ENCODE assay signal across 23 cellular contexts in the genomic region with DNA sequence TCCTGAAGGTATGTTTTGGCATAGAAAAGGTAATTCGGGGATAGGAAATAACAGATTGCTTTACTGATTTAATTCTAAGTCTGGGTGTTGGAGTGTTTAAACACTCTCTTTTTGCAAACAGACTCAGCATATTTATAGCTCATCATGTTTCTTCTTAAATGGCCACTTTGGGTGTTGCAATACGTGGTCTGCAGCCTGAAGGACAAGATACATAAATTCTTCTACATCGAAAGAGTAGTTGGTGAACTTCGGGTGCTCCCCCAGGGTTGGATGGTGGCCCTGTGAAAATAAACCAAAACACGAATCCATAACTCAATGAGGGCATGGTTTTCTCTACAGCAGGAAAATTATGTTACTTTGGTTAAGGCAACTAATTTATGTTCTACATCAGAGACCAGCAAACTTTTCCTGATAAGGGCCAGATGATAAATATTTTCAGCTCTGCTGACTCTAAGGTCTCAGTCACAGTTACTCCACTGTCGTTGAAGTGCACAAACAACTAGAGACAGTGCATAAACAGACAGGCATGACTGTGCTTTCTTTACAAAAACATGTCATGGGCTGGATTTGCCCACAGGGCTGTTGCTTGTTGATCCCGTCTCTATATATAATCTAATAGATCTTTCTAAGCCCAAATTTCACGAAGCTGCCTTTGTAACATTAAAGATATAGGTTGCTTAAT. TPM values are rescaled to one million over a fixed set of nuclear protein-coding genes. Genes with fewer than 3 reads are reported as not detected.
A peak's percentile ranks its signal among the peaks of the same experiment; 100 is the strongest.
DNase-seq lines count a peak whose midpoint lies in the region; ATAC-seq, FAIRE-seq and TF ChIP-seq lines count a peak whose summit lies in the region.
"Had no signal": no experiment of that assay in that cellular context is flagged by ENCODE, and none has a peak within 500 bp of the region (broad histone marks: within the 10 kb centered on the region; RNA-seq: fewer than 3 reads in every experiment).

No MANE protein-coding gene starts in this region.

- H3K4me1 ChIP-seq in astrocyte (ENCODE audit: insufficient read depth, low read length) = no peaks in the 10 kb centered on the region
- H3K4me1 ChIP-seq in CD8-positive, alpha-beta T cell (ENCODE audit: insufficient read depth, low read length) = no peaks in the 10 kb centered on the region

- H3K4me1 Mint-ChIP-seq in astrocyte (ENCODE audit: low read depth, unreplicated experiment) = no peaks in the 10 kb centered on the region
- H3K4me1 Mint-ChIP-seq in CD8-positive, alpha-beta T cell (ENCODE audit: low read depth) = no peaks in the 10 kb centered on the region
- H3K4me1 Mint-ChIP-seq: CD4-positive, alpha-beta memory T cell; H9 had no signal

- intact Hi-C loops in CD8-positive, alpha-beta T cell (cut with DNase I, micrococcal nuclease) = no loop called here

- H2AFZ ChIP-seq in astrocyte (ENCODE audit: low read depth, low read length) = no peak overlapping the region

- no peak overlapping the region for H3K4me2 ChIP-seq in astrocyte (ENCODE audit: low read length)
- H3K4me2 ChIP-seq: BLaER1 had no signal

- no peaks in the 10 kb centered on the region for H3K9me3 ChIP-seq in astrocyte (ENCODE audit: insufficient read depth, low read depth, low read length)
- H3K9me3 ChIP-seq in CD8-positive, alpha-beta T cell (ENCODE audit: low read length) = no peaks in the 10 kb centered on the region
- H3K9me3 ChIP-seq: BLaER1 had no signal

- H3K27ac ChIP-seq in astrocyte (ENCODE audit: low read depth, low read length) = no peak overlapping the region
- H3K27ac ChIP-seq in CD8-positive, alpha-beta T cell (ENCODE audit: low read depth, low read length) = no peak overlapping the region
- H3K27ac ChIP-seq: 22Rv1, BLaER1 had no signal

- no peaks in the 10 kb centered on the region for H3K79me2 ChIP-seq in astrocyte (ENCODE audit: insufficient read depth, low read length)

- POLR2A ChIA-PET in CD8-positive, alpha-beta T cell (lab: Charles Lee) = no interaction called here

- H3K27ac Mint-ChIP-seq in astrocyte (ENCODE audit: unreplicated experiment) = peak overlapping the region; percentile 30
- no peak overlapping the region for H3K27ac Mint-ChIP-seq in CD8-positive, alpha-beta T cell
- H3K27ac Mint-ChIP-seq: CD4-positive, alpha-beta memory T cell; H9 had no signal

- H3K36me3 ChIP-seq in astrocyte (ENCODE audit: insufficient read depth, low read length) = peaks cover 50% of the 10 kb centered on the region
- peaks cover 7% of the 10 kb centered on the region for H3K36me3 ChIP-seq in CD8-positive, alpha-beta T cell (ENCODE audit: insufficient read depth, low read length)

- DNase-seq in NOMO-1 treated with DMSO at 0.1 percent for 48 hours (lab: John Stamatoyannopoulos, UW; ENCODE audit: unreplicated experiment) = peak; percentile 11
- DNase-seq in NOMO-1 (lab: John Stamatoyannopoulos, UW; ENCODE audit: unreplicated experiment in 2 of 2) = no peak
- DNase-seq in astrocyte (ENCODE audit: low read depth) = no peak
- peak; percentile 11 for DNase-seq in iris pigment epithelial cell (ENCODE audit: low read depth)
- DNase-seq in CD8-positive, alpha-beta T cell = no peak
- DNase-seq in RCC 7860 (ENCODE audit: low spot score) = no peak
- no peak for DNase-seq in SW480 (ENCODE audit: low spot score)
- DNase-seq in NCI-H1105 (lab: John Stamatoyannopoulos, UW) = no peak
- DNase-seq: Calu3; CD4-positive, alpha-beta memory T cell; DMS 273 treated with DMSO at 0.1 percent for 48 hours; DMS53; DND-41; EL; H9 had no signal

- no peak overlapping the region for H3K4me3 Mint-ChIP-seq in astrocyte (ENCODE audit: unreplicated experiment)
- H3K4me3 Mint-ChIP-seq in CD8-positive, alpha-beta T cell = no peak overlapping the region
- H3K4me3 Mint-ChIP-seq: CD14-positive monocyte; CD4-positive, alpha-beta memory T cell; H9 had no signal

- CTCF ChIA-PET in CD8-positive, alpha-beta T cell (lab: Charles Lee) = no interaction called here

- no peaks in the 10 kb centered on the region for H3K27me3 ChIP-seq in astrocyte (ENCODE audit: insufficient read depth, low read length)
- no peaks in the 10 kb centered on the region for H3K27me3 ChIP-seq in CD8-positive, alpha-beta T cell (ENCODE audit: insufficient read depth, low read length)
- H3K27me3 ChIP-seq: BLaER1 had no signal

- H3K27me3 Mint-ChIP-seq in astrocyte (ENCODE audit: low read depth, unreplicated experiment) = no peaks in the 10 kb centered on the region
- H3K27me3 Mint-ChIP-seq in CD8-positive, alpha-beta T cell (ENCODE audit: low read depth) = no peaks in the 10 kb centered on the region
- H3K27me3 Mint-ChIP-seq: CD4-positive, alpha-beta memory T cell had no signal

- ATAC-seq in CD8-positive, alpha-beta T cell = no peak
- ATAC-seq: GM12878, HepG2 had no signal

- no peaks in the 10 kb centered on the region for H3K9me3 Mint-ChIP-seq in astrocyte (ENCODE audit: unreplicated experiment)
- H3K9me3 Mint-ChIP-seq in CD8-positive, alpha-beta T cell = no peaks in the 10 kb centered on the region
- H3K9me3 Mint-ChIP-seq: CD14-positive monocyte, H9 had no signal

- H3K36me3 Mint-ChIP-seq in astrocyte (ENCODE audit: low read depth, unreplicated experiment) = peaks cover 8% of the 10 kb centered on the region
- H3K36me3 Mint-ChIP-seq in CD8-positive, alpha-beta T cell = peaks cover 44% of the 10 kb centered on the region

- no peak for FAIRE-seq in astrocyte (lab: Jason Lieb, UNC)
- no peak for FAIRE-seq in RCC 7860 (lab: Jason Lieb, UNC)
- FAIRE-seq: GM12878, H1, HepG2 had no signal

- no peak for TF ChIP-seq CTCF in astrocyte (IDR thresholded peaks at IDR 0.05; ENCODE audit: insufficient read depth, low read depth, low read length)
- TF ChIP-seq CTCF in CD8-positive, alpha-beta T cell (IDR thresholded peaks at IDR 0.05) = no peak

- no peaks in the 10 kb centered on the region for H4K20me1 ChIP-seq in astrocyte (ENCODE audit: insufficient read depth, low read length)
- H4K20me1 ChIP-seq: BLaER1 had no signal

- no peak overlapping the region for H3K4me3 ChIP-seq in astrocyte (ENCODE audit: insufficient read depth, low read depth, low read length)
- H3K4me3 ChIP-seq in CD8-positive, alpha-beta T cell (ENCODE audit: low read depth, low read length) = no peak overlapping the region
- H3K4me3 ChIP-seq: BLaER1, GM12878 had no signal

- H3K9ac ChIP-seq in astrocyte (ENCODE audit: low read length) = no peak overlapping the region
- H3K9ac ChIP-seq: BLaER1 had no signal

RNA-seq across cellular contexts. Expression of a gene that starts 35.9 kb away (rescaled TPM):
- total RNA-seq in astrocyte = 32.3 and 35.2 TPM in 2 replicates
- 10 to 100 TPM in 1 of 2 experiments, 1 to 10 TPM in 1; 9.9 to 15.2 TPM for total RNA-seq in CD8-positive, alpha-beta T cell

RNA-seq across cellular contexts. Expression of a gene that starts 45.3 kb away (rescaled TPM):
- not detected in 2 replicates for total RNA-seq in astrocyte
- total RNA-seq in CD8-positive, alpha-beta T cell = not detected
- total RNA-seq: A673; Calu3; CD4-positive, alpha-beta memory T cell; G401; GM12878 had no signal

Comparison
In these comparisons a context has a peak if more than half of its experiments do, and no peak if none do; other contexts are left out.
1. DNase-seq: peak in NOMO-1 treated with DMSO at 0.1 percent for 48 hours (single experiment) and iris pigment epithelial cell (single experiment); none in NOMO-1 (0 of 2), astrocyte (single experiment), CD8-positive, alpha-beta T cell (0 of 7), RCC 7860 (single experiment), SW480 (single experiment) and NCI-H1105 (single experiment).